Comparison of ENCODE assay signal across 19 cellular contexts in genomic region chr9:3179716-3180115, GRCh38.
DNase-seq lines count a peak whose midpoint lies in the region; ATAC-seq and TF ChIP-seq lines count a peak whose summit lies in the region.
"Had no signal": no experiment of that assay in that cellular context is flagged by ENCODE, and none has a peak within 500 bp of the region (broad histone marks: within the 10 kb centered on the region; RNA-seq: fewer than 3 reads in every experiment).

No MANE protein-coding gene starts in this region.

- H3K27me3 ChIP-seq in adipocyte (replicated peaks; ENCODE audit: control insufficient read depth, insufficient read depth, low read length) = peaks cover 34% of the 10 kb centered on the region
- H3K27me3 ChIP-seq: BLaER1 had no signal

- H3K4me1 Mint-ChIP-seq in activated naive CD4-positive, alpha-beta T cell treated with anti-CD3 and anti-CD28 coated beads, Interleukin-2, amount 10 ng/mL, durations not matched to agents 7 days and 5 days = peaks cover 2% of the 10 kb centered on the region

- peaks cover 42% of the 10 kb centered on the region for H3K4me1 ChIP-seq in adipocyte (ENCODE audit: control insufficient read depth, insufficient read depth, low read length)
- H3K4me1 ChIP-seq: A549 had no signal

- H3K36me3 ChIP-seq in adipocyte (ENCODE audit: control insufficient read depth, insufficient read depth, low read length, severe bottlenecking) = no peaks in the 10 kb centered on the region
- H3K36me3 ChIP-seq: BLaER1 had no signal

- no peaks in the 10 kb centered on the region for H3K36me3 Mint-ChIP-seq in activated naive CD4-positive, alpha-beta T cell treated with anti-CD3 and anti-CD28 coated beads, Interleukin-2, amount 10 ng/mL, durations not matched to agents 7 days and 5 days
- H3K36me3 Mint-ChIP-seq: CD14-positive monocyte; CD4-positive, alpha-beta memory T cell had no signal

- intact Hi-C loops in posterior vena cava (cut with DNase I) = loop anchor here in 1 of 2 donors (5.0 kb wide), 1 partner anchor 317 kb away; no protein-coding TSS in a partner anchor

- H3K9ac ChIP-seq in adipocyte (ENCODE audit: low read length) = no peak overlapping the region
- H3K9ac ChIP-seq: BLaER1 had no signal

- no peaks in the 10 kb centered on the region for H3K9me3 Mint-ChIP-seq in activated naive CD4-positive, alpha-beta T cell treated with anti-CD3 and anti-CD28 coated beads, Interleukin-2, amount 10 ng/mL, durations not matched to agents 7 days and 5 days
- H3K9me3 Mint-ChIP-seq: HFFc6 had no signal

- H3K27ac Mint-ChIP-seq in activated naive CD4-positive, alpha-beta T cell treated with anti-CD3 and anti-CD28 coated beads, Interleukin-2, amount 10 ng/mL, durations not matched to agents 7 days and 5 days = no peak overlapping the region
- H3K27ac Mint-ChIP-seq: CD14-positive monocyte; CD4-positive, alpha-beta memory T cell; HFFc6 had no signal

- CTCF ChIA-PET in activated naive CD4-positive, alpha-beta T cell treated with anti-CD3 and anti-CD28 coated beads, Interleukin-2, amount 10 ng/mL, durations not matched to agents 7 days and 5 days (lab: Charles Lee) = interaction anchor here (5.5 kb wide), 1 partner anchor 321 kb away, joined by 32 read pairs; no protein-coding TSS in a partner anchor

- no peaks in the 10 kb centered on the region for H3K9me3 ChIP-seq in adipocyte (ENCODE audit: control insufficient read depth, low read length)
- H3K9me3 ChIP-seq: A549 had no signal

- peak; percentile 52 for DNase-seq in AG10803 (ENCODE audit: low read depth)
- no peak for DNase-seq in adipocyte (ENCODE audit: low read depth)
- DNase-seq in fibroblast of peridontal ligament (ENCODE audit: extremely low read depth) = peak; percentile 48
- peak; percentile 48 for DNase-seq in stromal cell of bone marrow (ENCODE audit: low read depth)
- no peak for DNase-seq in activated naive CD4-positive, alpha-beta T cell treated with anti-CD3 and anti-CD28 coated beads, Interleukin-2, amount 10 ng/mL, durations not matched to agents 7 days and 5 days
- DNase-seq in posterior vena cava (ENCODE audit: low spot score) = no peak
- DNase-seq: CD4-positive, alpha-beta memory T cell; DMS153; DMS79 treated with DMSO at 0.1 percent for 48 hours; GF-D8; GOT3; H7; HFFc6; IMR-90 had no signal

- H3K4me3 Mint-ChIP-seq in activated naive CD4-positive, alpha-beta T cell treated with anti-CD3 and anti-CD28 coated beads, Interleukin-2, amount 10 ng/mL, durations not matched to agents 7 days and 5 days = no peak overlapping the region
- H3K4me3 Mint-ChIP-seq: CD4-positive, alpha-beta memory T cell; HFFc6 had no signal

- H3K4me3 ChIP-seq in AG10803 (ENCODE audit: low read length) (no peak overlapping the region), adipocyte (ENCODE audit: low read length) (peak overlapping the region; percentile 9)
- H3K4me3 ChIP-seq: A549, BLaER1 had no signal

- ATAC-seq in GM18861 (IDR thresholded peaks at IDR 0.05; ENCODE audit: unreplicated experiment) = no peak
- ATAC-seq: A549, HCT116 had no signal

- peaks cover 47% of the 10 kb centered on the region for H3K27me3 Mint-ChIP-seq in activated naive CD4-positive, alpha-beta T cell treated with anti-CD3 and anti-CD28 coated beads, Interleukin-2, amount 10 ng/mL, durations not matched to agents 7 days and 5 days

- no peak for TF ChIP-seq CTCF in AG10803 (conservative IDR thresholded peaks at IDR 0.05; ENCODE audit: low read length)

Comparison
In these comparisons a context has a peak if more than half of its experiments do, and no peak if none do; other contexts are left out.
1. DNase-seq: peak in AG10803 (single experiment), fibroblast of peridontal ligament (single experiment) and stromal cell of bone marrow (single experiment); none in adipocyte (single experiment), activated naive CD4-positive, alpha-beta T cell treated with anti-CD3 and anti-CD28 coated beads, Interleukin-2, amount 10 ng/mL, durations not matched to agents 7 days and 5 days (single experiment) and posterior vena cava (single experiment).